ENCODE assay signal across 31 cellular contexts in genomic region chr18:70021043-70021442, GRCh38.
"Had no signal": no experiment of that assay in that cellular context is flagged by ENCODE, and none has a peak within 500 bp of the region (broad histone marks: within the 10 kb centered on the region; RNA-seq: fewer than 3 reads in every experiment).

No MANE protein-coding gene starts in this region.

- H3K27me3 ChIP-seq: ascending aorta, brain microvascular endothelial cell, breast epithelium had no signal

- FAIRE-seq: TTC549 had no signal

- H3K36me3 ChIP-seq: brain microvascular endothelial cell, breast epithelium had no signal

- DNase-seq: activated B cell treated with CpG ODN at 0.5 μM for 24 hours; activated CD4-positive, alpha-beta memory T cell treated with anti-CD3 and anti-CD28 coated beads for 36 hours; activated CD4-positive, alpha-beta T cell treated with anti-CD3 and anti-CD28 coated beads for 4 hours; activated CD4-positive, alpha-beta T cell treated with anti-CD3 and anti-CD28 coated beads, Interleukin-2, amount 10 ng/mL, durations not matched to agents 24 days and 14 days; activated CD4-positive, alpha-beta T cell treated with anti-CD3 and anti-CD28 coated beads, Interleukin-2, amount 50 U/mL, for 1 hour; activated CD4-positive, alpha-beta T cell treated with anti-CD3 and anti-CD28 coated beads, Interleukin-2, amount 50 U/mL, for 4 hours; activated CD4-positive, CD25-positive, alpha-beta regulatory T cell treated with anti-CD3 and anti-CD28 coated beads, Interleukin-2, amount 50 U/mL, for 72 hours; activated CD8-positive, alpha-beta memory T cell treated with anti-CD3 and anti-CD28 coated beads, Interleukin-2, amount 50 U/mL, for 4 hours; activated CD8-positive, alpha-beta T cell treated with anti-CD3 and anti-CD28 coated beads for 36 hours; activated effector memory CD4-positive, alpha-beta T cell treated with anti-CD3 and anti-CD28 coated beads, Interleukin-2, amount 50 U/mL, for 16 hours; activated gamma-delta T cell treated with Interleukin-2 at 50 U/mL for 16 hours; activated naive CD4-positive, alpha-beta T cell; activated naive CD4-positive, alpha-beta T cell treated with anti-CD3 and anti-CD28 coated beads for 36 hours; activated naive CD8-positive, alpha-beta T cell treated with anti-CD3 and anti-CD28 coated beads, Interleukin-2, amount 10 ng/mL, durations not matched to agents 7 days and 5 days; activated naive CD8-positive, alpha-beta T cell treated with anti-CD3 and anti-CD28 coated beads, Interleukin-2, amount 50 U/mL, for 24 hours; activated T-cell treated with anti-CD3 and anti-CD28 coated beads for 4 hours; activated T-cell treated with anti-CD3 and anti-CD28 coated beads, Interleukin-2, amount 50 U/mL, for 1 hour; activated T-cell treated with anti-CD3 and anti-CD28 coated beads, Interleukin-2, amount 50 U/mL, for 4 hours; activated T-cell treated with anti-CD3 and anti-CD28 coated beads, Interleukin-2, amount 50 U/mL, for 72 hours; amygdala; anterior cingulate cortex; brain microvascular endothelial cell; central memory CD4-positive, alpha-beta T cell; T-helper 1 cell; T-helper 2 cell; T-helper 9 cell had no signal

- ATAC-seq: activated CD8-positive, alpha-beta T cell treated with anti-CD3 and anti-CD28 coated beads for 36 hours; activated naive CD8-positive, alpha-beta T cell treated with anti-CD3 and anti-CD28 coated beads, Interleukin-2, amount 50 U/mL, for 24 hours; activated T-cell treated with anti-CD3 and anti-CD28 coated beads, Interleukin-2, amount 50 U/mL, for 4 hours; activated T-cell treated with anti-CD3 and anti-CD28 coated beads, Interleukin-2, amount 50 U/mL, for 72 hours; activated T-helper 17 cell treated with anti-CD3 and anti-CD28 coated beads, Interleukin-2, amount 50 U/mL, for 72 hours had no signal

- H3K27ac ChIP-seq: ascending aorta, brain microvascular endothelial cell, breast epithelium, VCaP had no signal

- H3K4me1 ChIP-seq: ascending aorta, breast epithelium had no signal

- H3K4me3 ChIP-seq: ascending aorta, breast epithelium had no signal

- H3K9me3 ChIP-seq: ascending aorta, breast epithelium had no signal
